16 cellular contexts compared by ENCODE assay signal in the genomic region with DNA sequence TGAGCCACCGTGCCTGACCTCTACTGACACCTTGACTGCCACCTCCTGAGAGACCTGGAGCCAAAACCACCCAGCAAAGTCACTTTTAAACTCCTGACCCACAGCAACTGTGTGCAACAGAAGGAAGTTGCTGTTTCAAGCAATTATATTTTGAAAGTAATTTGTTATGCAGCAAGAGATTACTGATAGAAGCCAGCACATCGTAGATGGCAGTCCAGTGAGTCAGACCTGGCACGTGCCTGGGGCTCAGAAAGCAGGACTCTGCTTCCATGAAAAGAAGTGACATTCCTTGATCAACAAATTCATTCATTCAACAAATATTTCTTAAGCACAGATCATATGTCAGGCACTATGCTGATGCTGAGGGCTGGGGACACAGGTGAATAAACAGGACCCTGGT. TPM values are rescaled to one million over a fixed set of nuclear protein-coding genes. Genes with fewer than 3 reads are reported as not detected.
DNase-seq lines count a peak whose midpoint lies in the region; ATAC-seq and TF ChIP-seq lines count a peak whose summit lies in the region.
"Had no signal": no experiment of that assay in that cellular context is flagged by ENCODE, and none has a peak within 500 bp of the region (broad histone marks: within the 10 kb centered on the region; RNA-seq: fewer than 3 reads in every experiment).

No MANE protein-coding gene starts in this region.

- no peak for ATAC-seq in GM21529 (IDR thresholded peaks at IDR 0.05; ENCODE audit: unreplicated experiment)
- ATAC-seq: activated CD8-positive, alpha-beta T cell treated with anti-CD3 and anti-CD28 coated beads for 36 hours; mucosa of descending colon; sciatic nerve had no signal

- H3K36me3 Mint-ChIP-seq in nephron (ENCODE audit: low read depth) (no peaks in the 10 kb centered on the region), glutamatergic neuron (ENCODE audit: unreplicated experiment) (no peaks in the 10 kb centered on the region)
- H3K36me3 Mint-ChIP-seq: activated naive CD4-positive, alpha-beta T cell treated with anti-CD3 and anti-CD28 coated beads, Interleukin-2, amount 50 U/mL, for 24 hours had no signal

- H3K4me3 Mint-ChIP-seq in nephron (no peak overlapping the region), glutamatergic neuron (ENCODE audit: unreplicated experiment) (no peak overlapping the region)
- H3K4me3 Mint-ChIP-seq: activated CD8-positive, alpha-beta T cell treated with anti-CD3 and anti-CD28 coated beads for 36 hours; activated naive CD4-positive, alpha-beta T cell treated with anti-CD3 and anti-CD28 coated beads, Interleukin-2, amount 50 U/mL, for 24 hours; immature natural killer cell; T-helper 1 cell treated with Interleukin-12 subunit alpha and Interleukin-12 subunit beta and Interleukin-4 antibody, amounts not matched to agents 30 μg/mL and 1 μg/mL, for 36 hours had no signal

- in situ Hi-C loops in Caki2 (cut with HindIII; ENCODE audit: low pct_unique_long_range_greater_than_20kb, low sequenced_read_pairs), result no loop called here

- peak overlapping the region; percentile 64 to 89 for H3K27ac ChIP-seq in coronary artery

- DNase-seq in Caki2 (ENCODE audit: low read depth), result peak; percentile 64
- peak; percentile 31 for DNase-seq in NCI-H226
- DNase-seq in coronary artery (ENCODE audit: low spot score), result no peak
- no peak for DNase-seq in NOMO-1 (lab: John Stamatoyannopoulos, UW; ENCODE audit: unreplicated experiment in 2 of 2)
- no peak for DNase-seq in glutamatergic neuron
- DNase-seq in NCI-H187 (lab: John Stamatoyannopoulos, UW), result no peak
- DNase-seq: activated CD8-positive, alpha-beta T cell treated with anti-CD3 and anti-CD28 coated beads for 36 hours; C1 segment of cervical spinal cord; immature natural killer cell; mucosa of descending colon; NCI-H2029 treated with DMSO at 0.1 percent for 48 hours had no signal

- H3K27ac Mint-ChIP-seq in nephron, result peak overlapping the region in 2 of 3 experiments; percentile 54 to 74
- no peak overlapping the region for H3K27ac Mint-ChIP-seq in glutamatergic neuron (ENCODE audit: unreplicated experiment)
- H3K27ac Mint-ChIP-seq: activated CD8-positive, alpha-beta T cell treated with anti-CD3 and anti-CD28 coated beads for 36 hours; activated naive CD4-positive, alpha-beta T cell treated with anti-CD3 and anti-CD28 coated beads, Interleukin-2, amount 50 U/mL, for 24 hours; immature natural killer cell; T-helper 1 cell treated with Interleukin-12 subunit alpha and Interleukin-12 subunit beta and Interleukin-4 antibody, amounts not matched to agents 30 μg/mL and 1 μg/mL, for 36 hours had no signal

- TF ChIP-seq CTCF in coronary artery (IDR thresholded peaks at IDR 0.05) (no peak), nephron (IDR thresholded peaks at IDR 0.05; ENCODE audit: unreplicated experiment in 3 of 3) (no peak), glutamatergic neuron (IDR thresholded peaks at IDR 0.05; ENCODE audit: partially characterized antibody, unreplicated experiment) (no peak)

- H3K4me3 ChIP-seq in coronary artery, result no peak overlapping the region
- H3K4me3 ChIP-seq: mucosa of descending colon had no signal

- peaks cover 50% of the 10 kb centered on the region for H3K4me1 Mint-ChIP-seq in nephron
- peaks cover 10% of the 10 kb centered on the region for H3K4me1 Mint-ChIP-seq in glutamatergic neuron (ENCODE audit: low read depth, unreplicated experiment)

- H3K9me3 Mint-ChIP-seq in nephron, result no peaks in the 10 kb centered on the region
- H3K9me3 Mint-ChIP-seq in glutamatergic neuron (ENCODE audit: unreplicated experiment), result peaks cover 3% of the 10 kb centered on the region
- H3K9me3 Mint-ChIP-seq: activated CD8-positive, alpha-beta T cell treated with anti-CD3 and anti-CD28 coated beads for 36 hours; activated naive CD4-positive, alpha-beta T cell treated with anti-CD3 and anti-CD28 coated beads, Interleukin-2, amount 50 U/mL, for 24 hours; immature natural killer cell; T-helper 1 cell treated with Interleukin-12 subunit alpha and Interleukin-12 subunit beta and Interleukin-4 antibody, amounts not matched to agents 30 μg/mL and 1 μg/mL, for 36 hours had no signal

- H3K27me3 Mint-ChIP-seq in nephron (ENCODE audit: low read depth) (no peaks in the 10 kb centered on the region), glutamatergic neuron (ENCODE audit: unreplicated experiment) (peaks cover 3% of the 10 kb centered on the region)

RNA-seq across cellular contexts. Expression of a gene that starts 5.7 kb away (rescaled TPM):
- 0.03 and 0.20 TPM in 2 replicates for total RNA-seq in Caki2 (2014; rRNA removed; shearing (Covaris generic); ENCODE audit: low replicate concordance)
- 1.1 TPM for total RNA-seq in glutamatergic neuron (ENCODE audit: unreplicated experiment)
- total RNA-seq: activated CD8-positive, alpha-beta T cell treated with anti-CD3 and anti-CD28 coated beads for 36 hours had no signal

Comparison
In these comparisons a context has a peak if more than half of its experiments do, and no peak if none do; other contexts are left out.
1. DNase-seq: peak in Caki2 (single experiment) and NCI-H226 (single experiment); none in coronary artery (single experiment), NOMO-1 (0 of 2), glutamatergic neuron (single experiment) and NCI-H187 (0 of 2).